8 cellular contexts compared by ENCODE assay signal in the genomic region with DNA sequence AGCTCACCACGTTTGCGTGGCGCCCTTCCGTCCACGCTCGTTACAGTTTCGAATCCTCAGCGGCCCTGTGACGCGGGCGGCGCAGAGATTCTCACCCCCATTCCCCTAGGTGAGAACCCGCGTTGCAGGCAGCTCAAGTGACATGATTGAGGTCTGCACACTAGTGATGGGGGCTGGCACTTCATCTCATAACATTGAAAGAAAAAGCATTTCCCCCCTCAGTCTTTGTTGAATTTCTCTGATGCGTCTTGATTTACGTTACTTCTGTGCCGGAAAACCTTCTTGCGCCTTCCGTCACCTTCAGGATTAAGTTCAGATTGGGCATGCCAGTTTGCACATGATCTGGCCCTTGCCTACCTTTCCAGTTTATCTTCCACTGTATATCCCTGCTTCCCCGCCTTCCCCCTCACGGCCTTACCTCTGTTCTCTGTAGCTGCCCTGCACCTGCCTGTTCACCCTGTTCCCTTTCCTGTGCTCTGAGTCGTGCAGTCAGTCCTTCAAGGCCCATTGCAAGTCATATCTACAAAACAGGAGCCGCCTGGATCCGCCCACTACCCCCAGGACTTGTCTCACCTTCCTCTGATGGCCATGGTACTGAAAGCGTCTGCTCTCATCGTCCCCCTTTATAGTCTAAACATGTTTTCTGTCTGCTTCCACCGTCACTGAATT. TPM values are rescaled to one million over a fixed set of nuclear protein-coding genes. Genes with fewer than 3 reads are reported as not detected.
DNase-seq lines count a peak whose midpoint lies in the region; ATAC-seq and TF ChIP-seq lines count a peak whose summit lies in the region.

No MANE protein-coding gene starts in this region.

- RAD21 ChIA-PET in HCT116 (lab: Charles Lee; ENCODE audit: low non-redundant PET in 1 of 2, low total read pairs in 2 of 2, uncharacterized antibody in 2 of 2, unreplicated experiment in 2 of 2) = no interaction called here

- no peaks in the 10 kb centered on the region for H3K9me2 ChIP-seq in HCT116 (ENCODE audit: insufficient read depth)

- peak overlapping the region; percentile 92 for H3K4me2 ChIP-seq in HCT116 (ENCODE audit: low read length)

- H3K27ac ChIP-seq in HCT116 (ENCODE audit: low read depth, low read length) = peak overlapping the region; percentile 84
- peak overlapping the region; percentile 90 to 92 for H3K27ac ChIP-seq in prostate gland
- H3K27ac ChIP-seq in vagina = peak overlapping the region; percentile 96

- POLR2A ChIA-PET in HCT116 (lab: Charles Lee) = interaction anchor here (0.7 to 1.5 kb wide), 4 partner anchors 14 to 33 kb away, joined by 3 to 6 read pairs (median 4); no protein-coding TSS in a partner anchor

- H3K9me3 Mint-ChIP-seq in activated T-helper 1 cell treated with anti-CD3 and anti-CD28 coated beads, Interleukin-12 subunit alpha, Interleukin-12 subunit beta, Interleukin-2, Interleukin-4 antibody, amounts not matched to agents 30 ng/mL and 10 ng/mL and 1 ng/mL, durations not matched to agents 14 hours and 24 hours and 36 hours = no peaks in the 10 kb centered on the region

- H3K36me3 ChIP-seq in HCT116 (ENCODE audit: control insufficient read depth in 1 of 2, insufficient read depth in 2 of 2, low read length in 2 of 2) = peaks cover 20 to 29% of the 10 kb centered on the region in 2 experiments
- peaks cover 51% of the 10 kb centered on the region for H3K36me3 ChIP-seq in NT2/D1 (ENCODE audit: insufficient read depth, insufficient read length, low read length)
- no peaks in the 10 kb centered on the region for H3K36me3 ChIP-seq in prostate gland
- peaks cover 0 to 11% of the 10 kb centered on the region in 2 donors for H3K36me3 ChIP-seq in vagina

- H3K27me3 Mint-ChIP-seq in activated T-helper 1 cell treated with anti-CD3 and anti-CD28 coated beads, Interleukin-12 subunit alpha, Interleukin-12 subunit beta, Interleukin-2, Interleukin-4 antibody, amounts not matched to agents 30 ng/mL and 10 ng/mL and 1 ng/mL, durations not matched to agents 14 hours and 24 hours and 36 hours (ENCODE audit: insufficient read depth) = no peaks in the 10 kb centered on the region

- H3K4me1 Mint-ChIP-seq in activated T-helper 1 cell treated with anti-CD3 and anti-CD28 coated beads, Interleukin-12 subunit alpha, Interleukin-12 subunit beta, Interleukin-2, Interleukin-4 antibody, amounts not matched to agents 30 ng/mL and 10 ng/mL and 1 ng/mL, durations not matched to agents 14 hours and 24 hours and 36 hours (ENCODE audit: low read depth) = peaks cover 56% of the 10 kb centered on the region

- H3K36me3 Mint-ChIP-seq in activated T-helper 1 cell treated with anti-CD3 and anti-CD28 coated beads, Interleukin-12 subunit alpha, Interleukin-12 subunit beta, Interleukin-2, Interleukin-4 antibody, amounts not matched to agents 30 ng/mL and 10 ng/mL and 1 ng/mL, durations not matched to agents 14 hours and 24 hours and 36 hours (ENCODE audit: low read depth) = peaks cover 42% of the 10 kb centered on the region

- CTCF ChIA-PET in HCT116 (lab: Charles Lee) = interaction anchor here (2.0 kb wide), 1 partner anchor 23 kb away, joined by 5 read pairs; no protein-coding TSS in a partner anchor

- intact Hi-C loops in HCT116 (cut with micrococcal nuclease) = no loop called here
- intact Hi-C loops in activated T-helper 1 cell treated with anti-CD3 and anti-CD28 coated beads, Interleukin-12 subunit alpha, Interleukin-12 subunit beta, Interleukin-2, Interleukin-4 antibody, amounts not matched to agents 30 ng/mL and 10 ng/mL and 1 ng/mL, durations not matched to agents 14 hours and 24 hours and 36 hours (cut with micrococcal nuclease) = loop anchor here (5.0 to 10.0 kb wide), 3 partner anchors 264 to 936 kb away; partner anchors contain the start of genes CAP1, RLF and SCMH1
- intact Hi-C loops in prostate gland (cut with DNase I) = loop anchor here (1.0 kb wide), 1 partner anchor 23 kb away; no protein-coding TSS in a partner anchor
- intact Hi-C loops in vagina (cut with DNase I) = no loop called here

- peak overlapping the region; percentile 74 to 79 for H3K4me3 ChIP-seq in HCT116 (replicated peaks in 1 of 2; ENCODE audit: low read depth in 1 of 2, low read length in 2 of 2)
- H3K4me3 ChIP-seq in NT2/D1 (ENCODE audit: insufficient read length, low read depth) = peak overlapping the region; percentile 89
- H3K4me3 ChIP-seq in foreskin fibroblast (ENCODE audit: low read depth in 1 of 2, low read length in 2 of 2) = peak overlapping the region; percentile 70 to 87
- H3K4me3 ChIP-seq in prostate gland = peak overlapping the region; percentile 34 to 60
- peak overlapping the region; percentile 74 to 83 for H3K4me3 ChIP-seq in vagina

- H3K4me1 ChIP-seq in HCT116 (ENCODE audit: control insufficient read depth in 1 of 2, insufficient read depth in 2 of 2, low read length in 2 of 2) (peaks cover 7 to 36% of the 10 kb centered on the region in 2 experiments; a peak in 3 of 4 replicates), NT2/D1 (ENCODE audit: insufficient read depth, insufficient read length) (no peaks in the 10 kb centered on the region), prostate gland (replicated peaks) (no peaks in the 10 kb centered on the region), vagina (peaks cover 59% of the 10 kb centered on the region)

- TF ChIP-seq CTCF in HCT116 (IDR thresholded peaks at IDR 0.05 in 2 of 3, conservative IDR thresholded peaks at IDR 0.05 in 1 of 3; ENCODE audit: borderline replicate concordance in 1 of 3, insufficient read depth in 1 of 3, low read depth in 2 of 3, low read length in 2 of 3) (no peak), foreskin fibroblast (IDR thresholded peaks at IDR 0.05; ENCODE audit: low read depth, low read length) (no peak), prostate gland (IDR thresholded peaks at IDR 0.05) (no peak), vagina (IDR thresholded peaks at IDR 0.05) (no peak)

- H2AFZ ChIP-seq in HCT116 (ENCODE audit: low read depth, low read length, poor library complexity, severe bottlenecking) = no peak overlapping the region

- no peak for ATAC-seq in HCT116
- no peak for ATAC-seq in HG03457 (IDR thresholded peaks at IDR 0.05; ENCODE audit: unreplicated experiment)

- TF ChIP-seq POLR2A in HCT116 (IDR thresholded peaks at IDR 0.05; ENCODE audit: borderline replicate concordance, extremely low read depth, insufficient read depth, insufficient read length) (no peak), prostate gland (IDR thresholded peaks at IDR 0.05) (no peak), vagina (IDR thresholded peaks at IDR 0.05) (no peak)

- DNase-seq in DMS79 treated with DMSO at 0.1 percent for 48 hours (lab: John Stamatoyannopoulos, UW) = peak; percentile 59
- no peak for DNase-seq in HCT116 (ENCODE audit: low read depth, low spot score)
- DNase-seq in NT2/D1 (ENCODE audit: low read depth, low spot score) = no peak
- peak; percentile 42 for DNase-seq in activated T-helper 1 cell treated with anti-CD3 and anti-CD28 coated beads, Interleukin-12 subunit alpha, Interleukin-12 subunit beta, Interleukin-2, Interleukin-4 antibody, amounts not matched to agents 30 ng/mL and 10 ng/mL and 1 ng/mL, durations not matched to agents 14 hours and 24 hours and 36 hours (ENCODE audit: low spot score)
- DNase-seq in foreskin fibroblast = peak in 1 of 2 donors; percentile 43
- no peak for DNase-seq in prostate gland (ENCODE audit: low spot score)
- DNase-seq in vagina (ENCODE audit: extremely low spot score in 2 of 2) = no peak

- peaks cover 22% of the 10 kb centered on the region; the same call in 1 of the 2 replicates for H4K20me1 ChIP-seq in HCT116 (ENCODE audit: insufficient read depth)

- H3K27ac Mint-ChIP-seq in activated T-helper 1 cell treated with anti-CD3 and anti-CD28 coated beads, Interleukin-12 subunit alpha, Interleukin-12 subunit beta, Interleukin-2, Interleukin-4 antibody, amounts not matched to agents 30 ng/mL and 10 ng/mL and 1 ng/mL, durations not matched to agents 14 hours and 24 hours and 36 hours = peak overlapping the region; percentile 97

- peaks cover 57% of the 10 kb centered on the region for H3K79me2 ChIP-seq in HCT116 (ENCODE audit: insufficient read depth, low read length)

- WGBS in prostate gland = 31% methylated on average over 27 of the region's 27 CpGs

- TF ChIP-seq RAD21 in HCT116 (IDR thresholded peaks at IDR 0.05; ENCODE audit: low read depth) = no peak

- peak overlapping the region; percentile 97 for H3K9ac ChIP-seq in HCT116 (ENCODE audit: low read length)
- H3K9ac ChIP-seq in NT2/D1 (ENCODE audit: insufficient read length, low read depth) = peak overlapping the region; percentile 95

- no peaks in the 10 kb centered on the region for H3K27me3 ChIP-seq in HCT116 (ENCODE audit: insufficient read depth, low read length)
- no peaks in the 10 kb centered on the region for H3K27me3 ChIP-seq in NT2/D1 (ENCODE audit: insufficient read depth, insufficient read length)
- H3K27me3 ChIP-seq in prostate gland (replicated peaks; ENCODE audit: insufficient read depth) = no peaks in the 10 kb centered on the region
- no peaks in the 10 kb centered on the region for H3K27me3 ChIP-seq in vagina

- no TSS peak for BruUV-seq in HCT116 (replicated peaks; lab: Mats Ljungman, UMichigan)

- peak overlapping the region; percentile 90 for H3K4me3 Mint-ChIP-seq in activated T-helper 1 cell treated with anti-CD3 and anti-CD28 coated beads, Interleukin-12 subunit alpha, Interleukin-12 subunit beta, Interleukin-2, Interleukin-4 antibody, amounts not matched to agents 30 ng/mL and 10 ng/mL and 1 ng/mL, durations not matched to agents 14 hours and 24 hours and 36 hours

- H3K9me3 ChIP-seq in HCT116 (ENCODE audit: control insufficient read depth in 1 of 2, insufficient read depth in 1 of 2, low read depth in 1 of 2, low read length in 2 of 2) (no peaks in the 10 kb centered on the region), NT2/D1 (ENCODE audit: insufficient read depth, low read length) (no peaks in the 10 kb centered on the region), prostate gland (no peaks in the 10 kb centered on the region), vagina (no peaks in the 10 kb centered on the region)

TF ChIP-seq in HCT116, 20 proteins besides CTCF, POLR2A, EP300 and RAD21 (continues in another document):
- TF ChIP-seq TCF7L2 (IDR thresholded peaks at IDR 0.05; ENCODE audit: borderline replicate concordance, extremely low read depth, insufficient read depth, insufficient read length) (peak; percentile 39), ZNF274 (IDR thresholded peaks at IDR 0.05; ENCODE audit: low read depth, low read length) (no peak)

RNA-seq across cellular contexts. Expression of gene CTPS1, which starts 1.1 kb away (rescaled TPM):
- total RNA-seq in HCT116 (2021; ENCODE audit: unreplicated experiment) (66.4 TPM), prostate gland (10 to 100 TPM in 1 of 2 donors, 1 to 10 TPM in 1; 8.9 to 56.5 TPM), vagina (31.2 TPM)
- polyA plus RNA-seq in HCT116 (2012) = 32.0 and 41.5 TPM in 2 replicates
- total RNA-seq in activated T-helper 1 cell treated with anti-CD3 and anti-CD28 coated beads, Interleukin-12 subunit alpha, Interleukin-12 subunit beta, Interleukin-2, Interleukin-4 antibody, amounts not matched to agents 30 ng/mL and 10 ng/mL and 1 ng/mL, durations not matched to agents 14 hours and 24 hours and 36 hours = 172 and 174 TPM in 2 replicates

RNA-seq across cellular contexts. Expression of gene SLFNL1, which starts 40.9 kb away (rescaled TPM):
- 0.20 TPM for total RNA-seq in HCT116 (2021; ENCODE audit: unreplicated experiment)
- 0.59 and 0.67 TPM in 2 replicates for polyA plus RNA-seq in HCT116 (2012)
- 0.18 TPM in 1 of 2 replicates, not detected in the other for total RNA-seq in activated T-helper 1 cell treated with anti-CD3 and anti-CD28 coated beads, Interleukin-12 subunit alpha, Interleukin-12 subunit beta, Interleukin-2, Interleukin-4 antibody, amounts not matched to agents 30 ng/mL and 10 ng/mL and 1 ng/mL, durations not matched to agents 14 hours and 24 hours and 36 hours
- 1 to 10 TPM; 2.4 to 5.8 TPM for total RNA-seq in prostate gland
- 1.2 TPM for total RNA-seq in vagina

Comparison
In these comparisons a context has a peak if more than half of its experiments do, and no peak if none do; other contexts are left out.
1. DNase-seq: peak in DMS79 treated with DMSO at 0.1 percent for 48 hours (single experiment) and activated T-helper 1 cell treated with anti-CD3 and anti-CD28 coated beads, Interleukin-12 subunit alpha, Interleukin-12 subunit beta, Interleukin-2, Interleukin-4 antibody, amounts not matched to agents 30 ng/mL and 10 ng/mL and 1 ng/mL, durations not matched to agents 14 hours and 24 hours and 36 hours (single experiment); none in HCT116 (single experiment), NT2/D1 (single experiment), prostate gland (single experiment) and vagina (0 of 2).
2. intact Hi-C loops: an anchor here in activated T-helper 1 cell treated with anti-CD3 and anti-CD28 coated beads, Interleukin-12 subunit alpha, Interleukin-12 subunit beta, Interleukin-2, Interleukin-4 antibody, amounts not matched to agents 30 ng/mL and 10 ng/mL and 1 ng/mL, durations not matched to agents 14 hours and 24 hours and 36 hours (5.0 to 10.0 kb wide) and prostate gland (1.0 kb wide); none called in HCT116 and vagina.
3. Peak in every context shown above with its lines, with median percentiles within 50 percentile points of each other: H3K27ac ChIP-seq and H3K4me3 ChIP-seq.